In the genomic region with DNA sequence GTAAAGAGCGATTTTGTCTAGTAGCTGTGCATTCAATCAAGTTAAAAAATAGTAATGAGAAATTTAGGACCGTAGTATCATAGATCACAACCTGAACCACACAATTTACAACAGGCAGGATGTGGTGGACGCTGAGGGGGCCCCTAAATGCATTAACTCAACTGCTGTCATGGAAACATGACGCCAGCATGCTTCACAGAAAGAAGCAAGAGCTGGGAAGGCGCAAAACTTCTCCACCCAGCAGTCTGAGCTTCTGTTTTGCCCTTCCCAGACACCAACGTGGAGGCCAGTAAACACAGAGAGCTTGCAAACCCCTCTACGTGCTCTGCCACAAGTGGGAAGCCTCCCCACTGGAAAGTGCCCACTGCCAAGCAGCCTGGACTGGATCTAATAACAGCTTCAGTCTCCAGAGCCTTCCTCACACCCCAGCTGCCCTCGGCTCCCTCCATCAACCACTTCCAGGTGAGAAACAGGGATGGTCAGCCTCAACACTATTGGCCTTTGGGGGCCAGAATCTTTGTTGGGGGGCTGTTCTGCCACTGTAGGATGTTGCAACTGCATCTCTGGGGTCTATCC, we compare ENCODE assay signal across 8 cellular contexts.
DNase-seq lines count a peak whose midpoint lies in the region; ATAC-seq and TF ChIP-seq lines count a peak whose summit lies in the region.

No MANE protein-coding gene starts in this region.

- no peak for TF ChIP-seq CTCF in activated CD8-positive, alpha-beta T cell treated with anti-CD3 and anti-CD28 coated beads for 36 hours (IDR thresholded peaks at IDR 0.05)
- TF ChIP-seq CTCF in Calu3 (IDR thresholded peaks at IDR 0.05; ENCODE audit: unreplicated experiment): no peak

- no peaks in the 10 kb centered on the region for H3K9me3 Mint-ChIP-seq in activated CD8-positive, alpha-beta T cell treated with anti-CD3 and anti-CD28 coated beads for 36 hours
- no peaks in the 10 kb centered on the region for H3K9me3 Mint-ChIP-seq in memory B cell
- no peaks in the 10 kb centered on the region for H3K9me3 Mint-ChIP-seq in Calu3 (ENCODE audit: low read depth, unreplicated experiment)

- POLR2A ChIA-PET in activated CD8-positive, alpha-beta T cell treated with anti-CD3 and anti-CD28 coated beads for 36 hours (lab: Charles Lee): interaction anchor here (0.7 to 1.6 kb wide), 8 partner anchors 8 to 152 kb away, joined by 3 to 7 read pairs (median 4); no protein-coding TSS in a partner anchor

- no peaks in the 10 kb centered on the region for H3K27me3 Mint-ChIP-seq in activated CD8-positive, alpha-beta T cell treated with anti-CD3 and anti-CD28 coated beads for 36 hours
- H3K27me3 Mint-ChIP-seq in memory B cell (no peaks in the 10 kb centered on the region), Calu3 (ENCODE audit: unreplicated experiment) (no peaks in the 10 kb centered on the region)

- H3K4me1 Mint-ChIP-seq in activated CD8-positive, alpha-beta T cell treated with anti-CD3 and anti-CD28 coated beads for 36 hours (ENCODE audit: low read depth): peaks cover 68% of the 10 kb centered on the region
- H3K4me1 Mint-ChIP-seq in memory B cell (peaks cover 10% of the 10 kb centered on the region), Calu3 (ENCODE audit: low read depth, unreplicated experiment) (peaks cover 24% of the 10 kb centered on the region)

- TF ChIP-seq POLR2A in GM18505 (IDR thresholded peaks at IDR 0.05; ENCODE audit: borderline replicate concordance, extremely low read depth, insufficient read depth, insufficient read length): no peak

- DNase-seq in activated CD8-positive, alpha-beta T cell treated with anti-CD3 and anti-CD28 coated beads for 36 hours: peak; percentile 94
- DNase-seq in memory B cell (ENCODE audit: low spot score in 2 of 2) (no peak), ecto neural progenitor cell (ENCODE audit: low spot score) (no peak), NCI-H82 treated with DMSO at 0.1 percent for 48 hours (lab: John Stamatoyannopoulos, UW; ENCODE audit: unreplicated experiment) (no peak), Calu3 (no peak)

- peaks cover 21% of the 10 kb centered on the region for H3K36me3 Mint-ChIP-seq in activated CD8-positive, alpha-beta T cell treated with anti-CD3 and anti-CD28 coated beads for 36 hours (ENCODE audit: low read depth)
- H3K36me3 Mint-ChIP-seq in memory B cell (no peaks in the 10 kb centered on the region), Calu3 (ENCODE audit: insufficient read depth, unreplicated experiment) (peaks cover 5% of the 10 kb centered on the region)

- CTCF ChIA-PET in activated CD8-positive, alpha-beta T cell treated with anti-CD3 and anti-CD28 coated beads for 36 hours (lab: Charles Lee): interaction anchor here (0.7 to 3.6 kb wide), 16 partner anchors 9 to 340 kb away, joined by 3 to 27 read pairs (median 4); partner anchors contain the start of gene SFMBT2
- CTCF ChIA-PET in Calu3 (lab: Charles Lee): no interaction called here

- peak; percentile 55 for ATAC-seq in GM18505 (IDR thresholded peaks at IDR 0.05; ENCODE audit: unreplicated experiment)
- ATAC-seq in HG03342 (IDR thresholded peaks at IDR 0.05; ENCODE audit: unreplicated experiment): peak; percentile 50
- peak; percentile 53 for ATAC-seq in activated CD8-positive, alpha-beta T cell treated with anti-CD3 and anti-CD28 coated beads for 36 hours
- ATAC-seq in memory B cell (ENCODE audit: low read depth): peak; percentile 78
- no peak for ATAC-seq in HG03469 (IDR thresholded peaks at IDR 0.05; ENCODE audit: unreplicated experiment)

- no TSS peak for BruUV-seq in Calu3 (replicated peaks; lab: Mats Ljungman, UMichigan)

- peak overlapping the region; percentile 35 for H3K4me3 Mint-ChIP-seq in activated CD8-positive, alpha-beta T cell treated with anti-CD3 and anti-CD28 coated beads for 36 hours
- H3K4me3 Mint-ChIP-seq in memory B cell (no peak overlapping the region), Calu3 (ENCODE audit: low read depth, unreplicated experiment) (no peak overlapping the region)

- H3K27ac Mint-ChIP-seq in activated CD8-positive, alpha-beta T cell treated with anti-CD3 and anti-CD28 coated beads for 36 hours: peak overlapping the region; percentile 55
- H3K27ac Mint-ChIP-seq in memory B cell (no peak overlapping the region), Calu3 (ENCODE audit: unreplicated experiment) (no peak overlapping the region)

- intact Hi-C loops in activated CD8-positive, alpha-beta T cell treated with anti-CD3 and anti-CD28 coated beads for 36 hours (cut with micrococcal nuclease): loop anchor here (5.0 kb wide), 2 partner anchors 72 to 148 kb away; no protein-coding TSS in a partner anchor
- intact Hi-C loops in Calu3 (cut with micrococcal nuclease; ENCODE audit: unreplicated experiment): no loop called here
